Comparison of ENCODE assay signal across 8 cellular contexts in the genomic region with DNA sequence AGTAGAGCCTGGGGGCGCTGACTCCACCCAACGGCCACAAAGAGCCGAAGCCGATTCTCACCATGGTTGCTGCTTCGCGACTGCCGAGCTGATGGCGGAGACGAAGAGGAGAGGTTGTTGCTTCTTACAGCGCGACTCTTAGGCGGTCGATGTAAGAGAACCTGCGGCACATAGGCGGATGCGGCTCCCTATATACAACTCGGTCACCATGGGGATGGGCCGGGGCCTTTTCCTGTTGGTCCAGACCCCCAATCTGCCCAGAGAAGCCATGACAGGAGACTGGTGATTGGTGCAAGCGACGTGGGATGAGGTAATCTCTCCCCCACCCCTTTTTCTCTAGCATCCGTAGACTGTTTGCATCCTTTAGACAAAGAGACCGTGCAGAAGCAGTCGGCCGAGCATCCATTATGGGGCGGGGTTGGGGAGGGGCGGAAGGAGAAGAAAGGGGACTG. TPM values are rescaled to one million over a fixed set of nuclear protein-coding genes. Genes with fewer than 3 reads are reported as not detected.
DNase-seq lines count a peak whose midpoint lies in the region; TF ChIP-seq lines count a peak whose summit lies in the region.

TSS of gene TUBA1A (minus strand) at position 165 of the 452 bp plus-strand sequence. CDS start at position 64, 101 bp downstream.

- H3K27ac ChIP-seq in MM.1S (ENCODE audit: low read length) (peak within 1 kb of the TSS; percentile 60; the same call in 1 of the 2 replicates), neuronal stem cell (replicated peaks; ENCODE audit: low read length) (peak within 1 kb of the TSS; percentile 91), substantia nigra (ENCODE audit: low read depth, low read length, poor library complexity, severe bottlenecking) (peak within 1 kb of the TSS; percentile 95)

- H2AFZ ChIP-seq in MM.1S (ENCODE audit: low read length) (peak within 1 kb of the TSS; percentile 99), neuronal stem cell (ENCODE audit: low read length) (no peak within 1 kb of the TSS)

- H3K9me2 ChIP-seq in MM.1S (replicated peaks; ENCODE audit: insufficient read depth, low read length), result no peaks in the 10 kb centered on the region

- no peaks in the 10 kb centered on the region for H3K79me2 ChIP-seq in MM.1S (ENCODE audit: low read length)

- H2BK15ac ChIP-seq in neuronal stem cell (ENCODE audit: low read length), result peak within 1 kb of the TSS; percentile 87

- peak within 1 kb of the TSS; percentile 99 for H2AK5ac ChIP-seq in neuronal stem cell (ENCODE audit: low read depth, low read length)

- no peaks in the 10 kb centered on the region for H3K9me3 ChIP-seq in ES-I3 (ENCODE audit: control insufficient read depth, insufficient read depth, low read length)
- H3K9me3 ChIP-seq in HAP-1, result no peaks in the 10 kb centered on the region
- no peaks in the 10 kb centered on the region for H3K9me3 ChIP-seq in MM.1S (replicated peaks; ENCODE audit: insufficient read depth, low read length)
- H3K9me3 ChIP-seq in neuronal stem cell (replicated peaks in 1 of 2; ENCODE audit: control insufficient read depth in 2 of 2, insufficient read depth in 1 of 2, low read depth in 1 of 2, low read length in 2 of 2), result no peaks in the 10 kb centered on the region

- H3K4me3 ChIP-seq in HAP-1 (peak within 1 kb of the TSS; percentile 88), MM.1S (ENCODE audit: low read length) (peak within 1 kb of the TSS; percentile 98), neuronal stem cell (ENCODE audit: low read length in 2 of 2) (peak within 1 kb of the TSS; percentile 77 to 96)

- H2BK12ac ChIP-seq in neuronal stem cell (ENCODE audit: low read length), result no peak within 1 kb of the TSS

- peaks cover 13% of the 10 kb centered on the region for H3K79me1 ChIP-seq in neuronal stem cell (ENCODE audit: low read depth, low read length)

- H3K23ac ChIP-seq in neuronal stem cell (ENCODE audit: low read depth, low read length, poor library complexity), result peak within 1 kb of the TSS; percentile 99

- DNase-seq in HAP-1 (ENCODE audit: low spot score in 2 of 2) (peak; percentile 95 to 96), MM.1S (peak; percentile 78), SIG-M5 (lab: John Stamatoyannopoulos, UW) (peak; percentile 97), foreskin melanocyte (peak; percentile 98), neuronal stem cell (ENCODE audit: low spot score) (peak; percentile 97), substantia nigra (lab: John Stamatoyannopoulos, UW) (peak in 48 of 49 donors; percentile 68 to 99 (median 96))
- DNase-seq in activated naive CD4-positive, alpha-beta T cell treated with Interleukin-2 at 50 U/mL for 16 hours, result peak; percentile 90

- peaks cover under 1% of the 10 kb centered on the region; the same call in 1 of the 2 replicates for H3K36me3 ChIP-seq in ES-I3 (ENCODE audit: insufficient read depth, low read length)
- H3K36me3 ChIP-seq in HAP-1 (replicated peaks), result peaks cover 18% of the 10 kb centered on the region
- H3K36me3 ChIP-seq in MM.1S (replicated peaks; ENCODE audit: insufficient read depth, low read length), result no peaks in the 10 kb centered on the region
- peaks cover 12 to 37% of the 10 kb centered on the region in 2 donors for H3K36me3 ChIP-seq in neuronal stem cell (replicated peaks in 1 of 2; ENCODE audit: control insufficient read depth in 2 of 2, insufficient read depth in 2 of 2, low read length in 2 of 2)

- H3F3A ChIP-seq in MM.1S (ENCODE audit: insufficient read depth, low read length), result peaks cover 13% of the 10 kb centered on the region

- peak within 1 kb of the TSS; percentile 89 for H3K14ac ChIP-seq in neuronal stem cell (ENCODE audit: low read length)

- no peak for TF ChIP-seq CTCF in MM.1S (IDR thresholded peaks at IDR 0.05; ENCODE audit: low read length)

- H3K4me1 ChIP-seq in ES-I3 (ENCODE audit: insufficient read depth, low read length) (no peaks in the 10 kb centered on the region), HAP-1 (peaks cover 23% of the 10 kb centered on the region), MM.1S (ENCODE audit: low read length) (peaks cover 5% of the 10 kb centered on the region), neuronal stem cell (ENCODE audit: control insufficient read depth in 2 of 2, insufficient read depth in 1 of 2, low read depth in 1 of 2, low read length in 2 of 2) (peaks cover 3 to 24% of the 10 kb centered on the region in 2 donors)

- H2BK5ac ChIP-seq in neuronal stem cell (ENCODE audit: low read length), result peak within 1 kb of the TSS; percentile 99

- H4K8ac ChIP-seq in neuronal stem cell (ENCODE audit: low read depth, low read length), result no peak within 1 kb of the TSS

- H4K20me1 ChIP-seq in MM.1S (ENCODE audit: insufficient read depth, low read length), result no peaks in the 10 kb centered on the region

- in situ Hi-C loops in HAP-1 (cut with MboI; ENCODE audit: low sequenced_read_pairs), result no loop called here

- peak within 1 kb of the TSS; percentile 99 for H3K4ac ChIP-seq in neuronal stem cell (ENCODE audit: low read length)

- WGBS in neuronal stem cell (ENCODE audit: extremely low coverage in 2 of 2, insufficient read length in 2 of 2, insufficient replicate concordance in 1 of 2), 2 donors, result no CpG with 5 or more reads among the region's 26 CpGs

- no peak within 1 kb of the TSS for H4K91ac ChIP-seq in neuronal stem cell (ENCODE audit: low read depth, low read length, poor library complexity)

- H3K4me2 ChIP-seq in MM.1S (ENCODE audit: low read depth, low read length) (peak within 1 kb of the TSS; percentile 72), neuronal stem cell (ENCODE audit: insufficient read depth, low read length, poor library complexity, severe bottlenecking) (peak within 1 kb of the TSS; percentile 57)

- H3K27me3 ChIP-seq in HAP-1 (ENCODE audit: low read depth) (no peaks in the 10 kb centered on the region), MM.1S (replicated peaks; ENCODE audit: insufficient read depth, low read length) (0 out of 2 replicates have a peak, but pooled peaks cover 9% of the 10 kb centered on the region), neuronal stem cell (ENCODE audit: control insufficient read depth in 3 of 3, insufficient read depth in 3 of 3, low read depth in 1 of 3, low read length in 3 of 3) (no peaks in the 10 kb centered on the region)

- peak within 1 kb of the TSS; percentile 98 for H3K18ac ChIP-seq in neuronal stem cell (ENCODE audit: low read length)

- H3K9ac ChIP-seq in ES-I3 (ENCODE audit: low read depth, low read length) (peak within 1 kb of the TSS; percentile 91), MM.1S (ENCODE audit: low read length) (peak within 1 kb of the TSS; percentile 68), neuronal stem cell (ENCODE audit: low read depth, low read length, poor library complexity) (peak within 1 kb of the TSS; percentile 92)

- peak within 1 kb of the TSS; percentile 91 for H2BK120ac ChIP-seq in neuronal stem cell (ENCODE audit: low read depth, low read length)

RNA-seq across cellular contexts. Expression of gene TUBA1A, which starts in this region (rescaled TPM):
- polyA plus RNA-seq in neuronal stem cell (2013, experiment 1 of 2), result 1,513 TPM
- polyA plus RNA-seq in neuronal stem cell (2013, experiment 2 of 2), result 1,492 TPM

Comparison
In these comparisons a context has a peak if more than half of its experiments do, and no peak if none do; other contexts are left out.
1. Peak in every context shown above with its lines: DNase-seq, H3K4me3 ChIP-seq and H3K27ac ChIP-seq.